Comparison of ENCODE assay signal across 1 cellular context in genomic region chr15:47326506-47326905, GRCh38.
TF ChIP-seq lines count a peak whose summit lies in the region.

No MANE protein-coding gene starts in this region.

TF ChIP-seq in IMR-90, 13 proteins besides CTCF, POLR2A, EP300 and RAD21 (continued from another document):
- TF ChIP-seq CHD1 (IDR thresholded peaks at IDR 0.05; ENCODE audit: low read depth, low read length) = no peak
- no peak for TF ChIP-seq RFX5 (IDR thresholded peaks at IDR 0.05; ENCODE audit: low read depth, low read length)
- TF ChIP-seq MXI1 (IDR thresholded peaks at IDR 0.05; ENCODE audit: borderline replicate concordance, low read depth, low read length) = no peak
- no peak for TF ChIP-seq RCOR1 (IDR thresholded peaks at IDR 0.05; ENCODE audit: insufficient replicate concordance, low read length)
- TF ChIP-seq FOS (IDR thresholded peaks at IDR 0.05; ENCODE audit: low read depth, low read length) = no peak
- no peak for TF ChIP-seq NFE2L2 (IDR thresholded peaks at IDR 0.05; ENCODE audit: low read depth, low read length)
- TF ChIP-seq CEBPB (IDR thresholded peaks at IDR 0.05; ENCODE audit: low read depth, low read length) = no peak
